In genomic region chr1:203025721-203026665, GRCh38 we compare ENCODE assay signal across 8 cellular contexts. TPM values are rescaled to one million over a fixed set of nuclear protein-coding genes. Genes with fewer than 3 reads are reported as not detected.
DNase-seq lines count a peak whose midpoint lies in the region; ATAC-seq and TF ChIP-seq lines count a peak whose summit lies in the region.

PPFIA4 (plus strand) TSS chr1:203026491; CDS start chr1:203039009, 12,518 bp downstream.

- DNase-seq in NCI-H345 (lab: John Stamatoyannopoulos, UW) (peak; percentile 94), chondrocyte (ENCODE audit: low spot score) (no peak), kidney tubule cell (ENCODE audit: low spot score) (peak; percentile 89)
- peak; percentile 95 for DNase-seq in activated CD4-positive, alpha-beta T cell treated with anti-CD3 and anti-CD28 coated beads for 36 hours
- DNase-seq in stimulated activated CD4-positive, alpha-beta T cell treated with anti-CD3 and anti-CD28 coated beads, Interleukin-15, amount 100 ng/mL, for 24 hours = peak; percentile 90

- CTCF ChIA-PET in activated CD4-positive, alpha-beta T cell treated with anti-CD3 and anti-CD28 coated beads for 36 hours (lab: Charles Lee) = interaction anchor here (0.5 to 3.2 kb wide), 11 partner anchors 14 to 538 kb away, joined by 3 to 22 read pairs (median 3); partner anchors contain the start of gene TMEM183A

- intact Hi-C loops in activated CD4-positive, alpha-beta T cell treated with anti-CD3 and anti-CD28 coated beads for 36 hours (cut with DNase I, micrococcal nuclease) = loop anchor here (1.0 to 5.0 kb wide), 12 partner anchors 19 to 1071 kb away; partner anchors contain the start of genes ADIPOR1 (in 2 of the 2), TMEM183A (in 2 of the 2), CYB5R1 (in 1 of the 2) and KDM5B (in 1 of the 2)

- peak; percentile 21; the same call in 1 of the 2 replicates for TF ChIP-seq CTCF in 22Rv1 (IDR thresholded peaks at IDR 0.05)
- no peak for TF ChIP-seq CTCF in chondrocyte (IDR thresholded peaks at IDR 0.05)

- peaks cover 2% of the 10 kb centered on the region for H3K9me3 Mint-ChIP-seq in activated CD4-positive, alpha-beta T cell treated with anti-CD3 and anti-CD28 coated beads for 36 hours (ENCODE audit: low read depth)
- no peaks in the 10 kb centered on the region for H3K9me3 Mint-ChIP-seq in chondrocyte (ENCODE audit: low read depth)

- peaks cover 34% of the 10 kb centered on the region for H3K36me3 Mint-ChIP-seq in activated CD4-positive, alpha-beta T cell treated with anti-CD3 and anti-CD28 coated beads for 36 hours (ENCODE audit: low read depth)
- peaks cover 12% of the 10 kb centered on the region for H3K36me3 Mint-ChIP-seq in chondrocyte (ENCODE audit: low read depth)

- ATAC-seq in GM18868 (IDR thresholded peaks at IDR 0.05; ENCODE audit: unreplicated experiment) = peak; percentile 75
- ATAC-seq in HG03175 (IDR thresholded peaks at IDR 0.05; ENCODE audit: unreplicated experiment) = peak; percentile 79
- ATAC-seq in activated CD4-positive, alpha-beta T cell treated with anti-CD3 and anti-CD28 coated beads for 36 hours = peak; percentile 95

- peaks cover 4% of the 10 kb centered on the region for H3K27me3 Mint-ChIP-seq in activated CD4-positive, alpha-beta T cell treated with anti-CD3 and anti-CD28 coated beads for 36 hours
- H3K27me3 Mint-ChIP-seq in chondrocyte (ENCODE audit: low read depth) = no peaks in the 10 kb centered on the region

- H3K27ac ChIP-seq in 22Rv1 = peak within 1 kb of the TSS; percentile 47

- POLR2A ChIA-PET in activated CD4-positive, alpha-beta T cell treated with anti-CD3 and anti-CD28 coated beads for 36 hours (lab: Charles Lee) = interaction anchor here (0.6 to 1.5 kb wide), 3 partner anchors 19 to 845 kb away, joined by 3 to 6 read pairs (median 4); partner anchors contain the start of gene TMEM183A

- peak within 1 kb of the TSS; percentile 82 for H3K4me3 Mint-ChIP-seq in activated CD4-positive, alpha-beta T cell treated with anti-CD3 and anti-CD28 coated beads for 36 hours
- peak within 1 kb of the TSS; percentile 75 for H3K4me3 Mint-ChIP-seq in chondrocyte (ENCODE audit: unreplicated experiment)

- peaks cover 19% of the 10 kb centered on the region for H3K4me1 Mint-ChIP-seq in activated CD4-positive, alpha-beta T cell treated with anti-CD3 and anti-CD28 coated beads for 36 hours
- peaks cover 21% of the 10 kb centered on the region for H3K4me1 Mint-ChIP-seq in chondrocyte (ENCODE audit: low read depth)

- peak within 1 kb of the TSS; percentile 84 for H3K27ac Mint-ChIP-seq in activated CD4-positive, alpha-beta T cell treated with anti-CD3 and anti-CD28 coated beads for 36 hours
- H3K27ac Mint-ChIP-seq in chondrocyte (ENCODE audit: unreplicated experiment) = peak within 1 kb of the TSS; percentile 72

RNA-seq across cellular contexts. Expression of gene PPFIA4, which starts in this region (rescaled TPM):
- total RNA-seq in activated CD4-positive, alpha-beta T cell treated with anti-CD3 and anti-CD28 coated beads for 36 hours = 10 to 100 TPM; 51.2 to 56.4 TPM
- total RNA-seq in chondrocyte = 6.0 to 16.3 TPM (median 14.7 TPM) in 3 replicates
